In genomic region chr1:147241955-147242448, GRCh38 we compare ENCODE assay signal across 8 cellular contexts.
DNase-seq lines count a peak whose midpoint lies in the region; ATAC-seq and TF ChIP-seq lines count a peak whose summit lies in the region.

No MANE protein-coding gene starts in this region.

- H3K27me3 ChIP-seq in BLaER1 treated with 17β-estradiol and CSF1 and Interleukin-3, amounts not matched to agents 10 nM and 100 nM = no peaks in the 10 kb centered on the region
- H3K27me3 ChIP-seq in duodenal mucosa (ENCODE audit: control insufficient read depth in 1 of 2, insufficient read depth in 2 of 2, low read length in 2 of 2) = no peaks in the 10 kb centered on the region

- TF ChIP-seq CTCF in nephron (IDR thresholded peaks at IDR 0.05; ENCODE audit: unreplicated experiment in 3 of 3) = no peak

- peak overlapping the region; percentile 36 to 99 (median 97); a peak in 20 of 22 replicates for H3K9ac ChIP-seq in BLaER1 treated with 17β-estradiol and CSF1 and Interleukin-3, amounts not matched to agents 10 nM and 100 nM
- peak overlapping the region; percentile 67 to 78 for H3K9ac ChIP-seq in duodenal mucosa (ENCODE audit: low read depth in 1 of 2, low read length in 2 of 2)

- ATAC-seq in HG03175 (IDR thresholded peaks at IDR 0.05; ENCODE audit: unreplicated experiment) = no peak

- peak overlapping the region in 9 of 11 experiments; percentile 51 to 99 (median 97); a peak in 16 of 22 replicates for H3K27ac ChIP-seq in BLaER1 treated with 17β-estradiol and CSF1 and Interleukin-3, amounts not matched to agents 10 nM and 100 nM
- peak overlapping the region; percentile 6 for H3K27ac ChIP-seq in duodenal mucosa (ENCODE audit: low read depth, low read length)

- H4K20me1 ChIP-seq in BLaER1 treated with 17β-estradiol and CSF1 and Interleukin-3, amounts not matched to agents 10 nM and 100 nM = peaks cover 0 to 40% (median 35%) of the 10 kb centered on the region in 11 experiments; a peak in 18 of 22 replicates

- H3K4me1 Mint-ChIP-seq in nephron = peaks cover 16% of the 10 kb centered on the region

- no peaks in the 10 kb centered on the region for H3K9me3 Mint-ChIP-seq in nephron

- H3K4me3 Mint-ChIP-seq in nephron = peak overlapping the region; percentile 88 to 91 (median 91)

- H3K27ac Mint-ChIP-seq in nephron = peak overlapping the region in 2 of 3 experiments; percentile 80 to 87

- DNase-seq in MV-4-11 (lab: John Stamatoyannopoulos, UW) (peak; percentile 41), NCI-H748 treated with DMSO at 0.1 percent for 48 hours (lab: John Stamatoyannopoulos, UW) (no peak), C1 segment of cervical spinal cord (lab: John Stamatoyannopoulos, UW) (no peak)
- no peak for DNase-seq in stimulated activated CD4-positive, alpha-beta T cell treated with anti-CD3 and anti-CD28 coated beads, Interleukin-2, amount 100 ng/mL, for 48 hours

- H3K27me3 Mint-ChIP-seq in nephron (ENCODE audit: low read depth) = no peaks in the 10 kb centered on the region

- H3K4me1 ChIP-seq in BLaER1 treated with 17β-estradiol and CSF1 and Interleukin-3, amounts not matched to agents 10 nM and 100 nM = peaks cover 29 to 42% (median 36%) of the 10 kb centered on the region in 10 experiments
- H3K4me1 ChIP-seq in duodenal mucosa (ENCODE audit: control insufficient read depth in 1 of 2, insufficient read depth in 2 of 2, low read length in 2 of 2) = peaks cover 34 to 37% of the 10 kb centered on the region in 2 donors

- peak overlapping the region; percentile 63 to 93 (median 82) for H3K4me2 ChIP-seq in BLaER1 treated with 17β-estradiol and CSF1 and Interleukin-3, amounts not matched to agents 10 nM and 100 nM

- H3K9me3 ChIP-seq in BLaER1 treated with 17β-estradiol and CSF1 and Interleukin-3, amounts not matched to agents 10 nM and 100 nM (replicated peaks in 1 of 11) = peaks cover 4 to 14% (median 7%) of the 10 kb centered on the region in 11 experiments
- no peaks in the 10 kb centered on the region for H3K9me3 ChIP-seq in duodenal mucosa (ENCODE audit: control insufficient read depth in 1 of 2, low read length in 2 of 2)

- H3K36me3 Mint-ChIP-seq in nephron (ENCODE audit: low read depth) = peaks cover 7% of the 10 kb centered on the region

- peaks cover 0 to 16% (median 8%) of the 10 kb centered on the region in 11 experiments; a peak in 10 of 22 replicates for H3K36me3 ChIP-seq in BLaER1 treated with 17β-estradiol and CSF1 and Interleukin-3, amounts not matched to agents 10 nM and 100 nM
- peaks cover 0 to 3% of the 10 kb centered on the region in 2 donors for H3K36me3 ChIP-seq in duodenal mucosa (ENCODE audit: control insufficient read depth in 1 of 2, insufficient read depth in 2 of 2, low read length in 2 of 2)

- peak overlapping the region; percentile 85 to 99 (median 92) for H3K4me3 ChIP-seq in BLaER1 treated with 17β-estradiol and CSF1 and Interleukin-3, amounts not matched to agents 10 nM and 100 nM
- H3K4me3 ChIP-seq in duodenal mucosa (ENCODE audit: low read depth in 1 of 2, low read length in 2 of 2) = peak overlapping the region; percentile 79 to 95
